Comparison of ENCODE assay signal across 29 cellular contexts in the genomic region with DNA sequence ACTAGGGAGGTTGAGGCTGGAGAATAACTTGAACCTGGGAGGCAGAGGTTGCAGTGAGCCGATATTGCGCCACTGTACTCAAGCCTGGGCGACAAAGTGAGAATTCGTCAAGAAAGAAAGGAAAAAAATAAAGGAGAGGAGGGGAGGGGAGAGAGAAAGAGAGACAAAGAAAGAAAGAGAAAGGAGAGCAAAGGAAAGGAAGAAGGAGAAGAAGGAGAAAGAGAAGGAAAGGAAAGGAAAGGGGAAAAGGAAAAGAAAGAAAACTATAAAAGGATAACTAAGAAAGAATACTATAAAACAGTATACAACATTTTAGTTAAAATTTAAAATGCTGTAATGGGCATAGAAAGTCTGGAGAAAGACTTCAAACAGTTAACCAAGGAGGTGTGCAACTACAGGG.
"Had no signal": no experiment of that assay in that cellular context is flagged by ENCODE, and none has a peak within 500 bp of the region (broad histone marks: within the 10 kb centered on the region; RNA-seq: fewer than 3 reads in every experiment).

No MANE protein-coding gene starts in this region.

- H3K4me3 Mint-ChIP-seq: activated CD4-positive, alpha-beta memory T cell treated with anti-CD3 and anti-CD28 coated beads for 36 hours; activated CD4-positive, alpha-beta T cell treated with anti-CD3 and anti-CD28 coated beads for 36 hours; activated CD4-positive, alpha-beta T cell treated with anti-CD3 and anti-CD28 coated beads, Interleukin-2, amount 10 ng/mL, durations not matched to agents 24 days and 14 days; activated CD8-positive, alpha-beta T cell treated with anti-CD3 and anti-CD28 coated beads, Interleukin-2, amount 10 ng/mL, durations not matched to agents 7 days and 5 days; activated naive CD8-positive, alpha-beta T cell; activated T-cell treated with anti-CD3 and anti-CD28 coated beads, Interleukin-2, amount 50 U/mL, for 4 hours; activated T-helper 17 cell treated with anti-CD3 and anti-CD28 coated beads, Interleukin-2, amount 50 U/mL, for 72 hours; effector memory CD8-positive, alpha-beta T cell; T-cell; T-helper 1 cell treated with Interleukin-12 subunit alpha and Interleukin-12 subunit beta and Interleukin-4 antibody, amounts not matched to agents 30 μg/mL and 1 μg/mL, for 36 hours had no signal

- H3K9me3 ChIP-seq: body of pancreas, esophagus muscularis mucosa, gastrocnemius medialis, heart left ventricle had no signal

- H3K9me3 Mint-ChIP-seq: activated CD4-positive, alpha-beta memory T cell treated with anti-CD3 and anti-CD28 coated beads for 36 hours; activated CD4-positive, alpha-beta T cell treated with anti-CD3 and anti-CD28 coated beads, Interleukin-2, amount 10 ng/mL, durations not matched to agents 24 days and 14 days; activated T-cell treated with anti-CD3 and anti-CD28 coated beads, Interleukin-2, amount 50 U/mL, for 4 hours; activated T-helper 17 cell treated with anti-CD3 and anti-CD28 coated beads, Interleukin-2, amount 50 U/mL, for 72 hours; effector memory CD8-positive, alpha-beta T cell; T-cell; T-helper 1 cell treated with Interleukin-12 subunit alpha and Interleukin-12 subunit beta and Interleukin-4 antibody, amounts not matched to agents 30 μg/mL and 1 μg/mL, for 36 hours had no signal

- H3K4me1 ChIP-seq: body of pancreas, foreskin keratinocyte had no signal

- H3K27ac ChIP-seq: body of pancreas, esophagus muscularis mucosa, foreskin keratinocyte, gastrocnemius medialis, heart left ventricle had no signal

- H3K4me1 Mint-ChIP-seq: activated CD4-positive, alpha-beta T cell treated with anti-CD3 and anti-CD28 coated beads, Interleukin-2, amount 10 ng/mL, durations not matched to agents 24 days and 14 days; activated T-helper 17 cell treated with anti-CD3 and anti-CD28 coated beads, Interleukin-2, amount 50 U/mL, for 72 hours had no signal

- FAIRE-seq: colon had no signal

- ATAC-seq: activated CD4-positive, alpha-beta T cell treated with anti-CD3 and anti-CD28 coated beads for 36 hours; activated CD8-positive, alpha-beta T cell treated with anti-CD3 and anti-CD28 coated beads, Interleukin-2, amount 10 ng/mL, durations not matched to agents 7 days and 5 days; activated T-cell treated with anti-CD3 and anti-CD28 coated beads, Interleukin-2, amount 50 U/mL, for 4 hours; activated T-helper 17 cell treated with anti-CD3 and anti-CD28 coated beads, Interleukin-2, amount 50 U/mL, for 72 hours; body of pancreas; effector memory CD8-positive, alpha-beta T cell; foreskin keratinocyte; gastrocnemius medialis; heart left ventricle; T-cell had no signal

- H3K27me3 Mint-ChIP-seq: activated CD4-positive, alpha-beta memory T cell treated with anti-CD3 and anti-CD28 coated beads for 36 hours; activated CD4-positive, alpha-beta T cell treated with anti-CD3 and anti-CD28 coated beads for 36 hours; activated CD4-positive, alpha-beta T cell treated with anti-CD3 and anti-CD28 coated beads, Interleukin-2, amount 10 ng/mL, durations not matched to agents 24 days and 14 days; activated naive CD8-positive, alpha-beta T cell; activated T-helper 17 cell treated with anti-CD3 and anti-CD28 coated beads, Interleukin-2, amount 50 U/mL, for 72 hours; effector memory CD8-positive, alpha-beta T cell; T-cell had no signal

- H3K27me3 ChIP-seq: body of pancreas, esophagus muscularis mucosa, foreskin keratinocyte, gastrocnemius medialis, heart left ventricle had no signal

- H3K4me3 ChIP-seq: body of pancreas, esophagus muscularis mucosa, gastrocnemius medialis, heart left ventricle had no signal

- DNase-seq: activated CD4-positive, alpha-beta memory T cell treated with anti-CD3 and anti-CD28 coated beads for 36 hours; activated CD4-positive, alpha-beta T cell treated with anti-CD3 and anti-CD28 coated beads for 36 hours; activated CD4-positive, alpha-beta T cell treated with anti-CD3 and anti-CD28 coated beads, Interleukin-2, amount 10 ng/mL, durations not matched to agents 24 days and 14 days; activated CD4-positive, CD25-positive, alpha-beta regulatory T cell; activated CD4-positive, CD25-positive, alpha-beta regulatory T cell treated with anti-CD3 and anti-CD28 coated beads, Interleukin-2, amount 50 U/mL, for 72 hours; activated CD8-positive, alpha-beta T cell treated with anti-CD3 and anti-CD28 coated beads, Interleukin-2, amount 10 ng/mL, durations not matched to agents 7 days and 5 days; activated effector memory CD4-positive, alpha-beta T cell treated with Interleukin-2 at 50 U/mL for 16 hours; activated gamma-delta T cell treated with Interleukin-2 at 50 U/mL for 16 hours; activated naive CD4-positive, alpha-beta T cell treated with anti-CD3 and anti-CD28 coated beads, Interleukin-2, amount 50 U/mL, for 16 hours; activated naive CD4-positive, alpha-beta T cell treated with Interleukin-2 at 50 U/mL for 16 hours; activated T-cell treated with anti-CD3 and anti-CD28 coated beads, Interleukin-2, amount 50 U/mL, for 4 hours; aorta; body of pancreas; caudate nucleus; cortex of kidney; dermis blood vessel endothelial cell; effector CD4-positive, alpha-beta T cell; effector memory CD8-positive, alpha-beta T cell; erythroblast; foreskin keratinocyte; gastrocnemius medialis; glutamatergic neuron; heart left ventricle; T-cell had no signal

- H3K27ac Mint-ChIP-seq: activated CD4-positive, alpha-beta memory T cell treated with anti-CD3 and anti-CD28 coated beads for 36 hours; activated CD4-positive, alpha-beta T cell treated with anti-CD3 and anti-CD28 coated beads for 36 hours; activated CD4-positive, alpha-beta T cell treated with anti-CD3 and anti-CD28 coated beads, Interleukin-2, amount 10 ng/mL, durations not matched to agents 24 days and 14 days; activated CD8-positive, alpha-beta T cell treated with anti-CD3 and anti-CD28 coated beads, Interleukin-2, amount 10 ng/mL, durations not matched to agents 7 days and 5 days; activated naive CD8-positive, alpha-beta T cell; activated T-helper 17 cell treated with anti-CD3 and anti-CD28 coated beads, Interleukin-2, amount 50 U/mL, for 72 hours; effector memory CD8-positive, alpha-beta T cell; T-cell; T-helper 1 cell treated with Interleukin-12 subunit alpha and Interleukin-12 subunit beta and Interleukin-4 antibody, amounts not matched to agents 30 μg/mL and 1 μg/mL, for 36 hours had no signal
